Comparison of ENCODE assay signal across 8 cellular contexts in the genomic region with DNA sequence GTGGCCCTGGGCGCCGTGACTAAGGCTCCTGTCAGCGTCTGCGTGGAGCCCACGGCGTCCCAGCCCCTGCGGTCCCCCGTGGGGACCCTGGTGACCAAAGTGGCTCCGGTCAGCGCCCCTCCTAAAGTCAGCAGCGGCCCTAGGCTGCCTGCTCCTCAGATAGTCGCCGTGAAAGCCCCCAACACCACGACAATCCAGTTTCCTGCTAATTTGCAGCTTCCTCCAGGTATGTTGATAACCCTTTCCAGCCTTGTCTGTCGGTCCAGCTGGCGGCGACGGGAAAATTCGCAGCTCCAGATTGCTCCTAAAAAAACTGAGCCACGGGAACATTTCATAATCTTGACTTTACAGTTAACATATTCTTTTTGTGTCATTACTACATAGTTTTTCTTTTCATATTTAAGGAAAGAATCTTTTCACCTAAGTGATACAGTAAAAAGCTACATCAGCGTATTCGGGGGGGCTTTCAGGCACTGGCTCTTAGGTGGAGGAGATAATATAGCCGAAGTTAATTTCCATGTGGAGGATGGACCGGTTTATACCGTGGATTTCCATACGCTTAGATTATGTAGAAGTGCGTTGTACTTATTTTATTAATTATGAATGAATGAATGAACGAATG. TPM values are rescaled to one million over a fixed set of nuclear protein-coding genes. Genes with fewer than 3 reads are reported as not detected.
DNase-seq lines count a peak whose midpoint lies in the region; ATAC-seq and TF ChIP-seq lines count a peak whose summit lies in the region.

No MANE protein-coding gene starts in this region.

- H3K9ac ChIP-seq in rectal smooth muscle tissue (ENCODE audit: low read length) = peak overlapping the region; percentile 16

- H3K4me1 ChIP-seq in SJCRH30 (no peaks in the 10 kb centered on the region), rectal smooth muscle tissue (ENCODE audit: control insufficient read depth, insufficient read depth, low read length) (peaks cover 4% of the 10 kb centered on the region)

- peak overlapping the region; percentile 84 for H3K27ac ChIP-seq in SJCRH30
- no peak overlapping the region for H3K27ac ChIP-seq in rectal smooth muscle tissue (ENCODE audit: low read depth, low read length)

- POLR2A ChIA-PET in AG04449 (lab: Yijun Ruan, JAX) = no interaction called here

- H3K27me3 ChIP-seq in SJCRH30 (no peaks in the 10 kb centered on the region), rectal smooth muscle tissue (ENCODE audit: control insufficient read depth, insufficient read depth, low read length) (no peaks in the 10 kb centered on the region)

- CTCF ChIA-PET in AG04449 (lab: Yijun Ruan, JAX) = no interaction called here

- H3K4me3 ChIP-seq in AG04449 (ENCODE audit: low read depth, low read length) = peak overlapping the region; percentile 71
- peak overlapping the region; percentile 92 for H3K4me3 ChIP-seq in SJCRH30
- peak overlapping the region; percentile 87 for H3K4me3 ChIP-seq in rectal smooth muscle tissue (ENCODE audit: low read length)

- TF ChIP-seq CTCF in AG04449 (IDR thresholded peaks at IDR 0.05; ENCODE audit: insufficient read depth, low read length, missing control alignments) (no peak), GM20000 (IDR thresholded peaks at IDR 0.05; ENCODE audit: extremely low read depth, missing control alignments) (no peak)

- H3K9me3 ChIP-seq in SJCRH30 (replicated peaks) = no peaks in the 10 kb centered on the region

- DNase-seq in AG04449 (ENCODE audit: low read depth, low spot score) = no peak
- peak; percentile 9 to 22 for DNase-seq in SJCRH30
- DNase-seq in fibroblast of peridontal ligament (ENCODE audit: extremely low read depth) = peak; percentile 5
- DNase-seq in NCI-H2196 (lab: John Stamatoyannopoulos, UW; ENCODE audit: unreplicated experiment) = no peak
- no peak for DNase-seq in GM20000 (ENCODE audit: low spot score)

- H3K36me3 ChIP-seq in SJCRH30 (no peaks in the 10 kb centered on the region), rectal smooth muscle tissue (ENCODE audit: control insufficient read depth, insufficient read depth, low read length) (no peaks in the 10 kb centered on the region)

- ATAC-seq in GM19452 (IDR thresholded peaks at IDR 0.05; ENCODE audit: unreplicated experiment) (peak; percentile 11), HG02938 (IDR thresholded peaks at IDR 0.05; ENCODE audit: unreplicated experiment) (no peak)

RNA-seq across cellular contexts. Expression of gene TAF4B, which starts 0.9 kb away (rescaled TPM):
- 10.1 and 10.3 TPM in 2 replicates for total RNA-seq in SJCRH30 (2014; rRNA removed; shearing (Covaris generic))

Comparison
In these comparisons a context has a peak if more than half of its experiments do, and no peak if none do; other contexts are left out.
1. DNase-seq: peak in SJCRH30 (2 of 2) and fibroblast of peridontal ligament (single experiment); none in AG04449 (single experiment), NCI-H2196 (single experiment) and GM20000 (single experiment).
2. Peak in every context shown above with its lines, with median percentiles within 50 percentile points of each other: H3K4me3 ChIP-seq.